Comparison of ENCODE assay signal across 22 cellular contexts in the genomic region with DNA sequence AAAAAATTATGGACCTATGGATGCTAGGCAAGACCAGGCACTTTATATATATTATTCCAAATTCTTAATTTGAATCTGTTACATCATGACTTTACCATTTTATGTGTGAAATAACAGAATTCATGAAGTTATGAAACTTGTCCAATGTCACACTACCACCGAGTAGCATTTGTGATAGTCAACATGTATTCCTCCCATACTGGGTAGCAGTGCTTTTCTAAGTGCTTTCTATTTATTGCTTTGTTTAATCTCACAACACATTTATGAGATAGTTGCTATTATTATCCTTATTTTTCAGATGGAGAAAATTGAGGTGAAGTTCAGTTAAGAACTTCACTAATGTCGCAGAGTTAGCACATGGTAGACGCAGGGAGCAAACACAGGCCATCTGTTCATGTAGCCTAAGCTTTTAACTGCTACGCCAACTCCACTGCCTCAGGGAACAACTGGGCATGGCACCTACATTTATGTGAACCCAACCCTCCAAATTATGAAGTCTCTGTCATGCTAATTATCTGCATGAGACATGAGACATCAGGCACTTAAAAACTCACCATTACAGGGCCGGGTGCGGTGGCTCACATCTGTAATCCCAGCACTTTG. TPM values are rescaled to one million over a fixed set of nuclear protein-coding genes. Genes with fewer than 3 reads are reported as not detected.
DNase-seq lines count a peak whose midpoint lies in the region; ATAC-seq and TF ChIP-seq lines count a peak whose summit lies in the region.
"Had no signal": no experiment of that assay in that cellular context is flagged by ENCODE, and none has a peak within 500 bp of the region (broad histone marks: within the 10 kb centered on the region; RNA-seq: fewer than 3 reads in every experiment).

No MANE protein-coding gene starts in this region.

- H3K4me1 ChIP-seq in BE2C (peaks cover 15% of the 10 kb centered on the region), SJCRH30 (no peaks in the 10 kb centered on the region), right atrium auricular region (peaks cover 0 to 41% of the 10 kb centered on the region in 2 donors)
- H3K4me1 ChIP-seq: Caco-2 had no signal

- no peaks in the 10 kb centered on the region for H3K9me3 ChIP-seq in BE2C
- H3K9me3 ChIP-seq in SJCRH30 (replicated peaks): no peaks in the 10 kb centered on the region
- no peaks in the 10 kb centered on the region for H3K9me3 ChIP-seq in right atrium auricular region
- H3K9me3 ChIP-seq: Caco-2 had no signal

- DNase-seq in BE2C (peak; percentile 46), D341Med (ENCODE audit: low spot score) (peak; percentile 43), SJCRH30 (peak; percentile 29 to 51), right atrium auricular region (ENCODE audit: low spot score) (no peak)
- no peak for DNase-seq in stimulated activated CD4-positive, alpha-beta T cell treated with anti-CD3 and anti-CD28 coated beads, Interleukin-1b, Interleukin-23, amount 100 ng/mL, for 48 hours
- DNase-seq: Caco-2; CD8-positive, alpha-beta T cell; DMS153; DND-41; H9; IMR-90; KG1; MM.1S; NCI-H2029; NCI-H524 treated with DMSO at 0.1 percent for 48 hours; RPMI8226; SIG-M5; T-helper 2 cell had no signal

- no peak overlapping the region for H3K4me3 ChIP-seq in BE2C (ENCODE audit: low read depth, low read length)
- no peak overlapping the region for H3K4me3 ChIP-seq in SJCRH30
- no peak overlapping the region for H3K4me3 ChIP-seq in right atrium auricular region
- H3K4me3 ChIP-seq: GM23338 had no signal

- ATAC-seq in HG03354 (IDR thresholded peaks at IDR 0.05; ENCODE audit: poor library complexity, severe bottlenecking, unreplicated experiment) (no peak), GM18907 (IDR thresholded peaks at IDR 0.05; ENCODE audit: unreplicated experiment) (no peak)
- ATAC-seq: CD8-positive, alpha-beta T cell; GM23338 had no signal

- H3K27ac ChIP-seq in SJCRH30: no peak overlapping the region
- H3K27ac ChIP-seq in right atrium auricular region: peak overlapping the region; percentile 20 to 74
- H3K27ac ChIP-seq: C4-2B had no signal

- H3K27me3 ChIP-seq in BE2C: no peaks in the 10 kb centered on the region
- no peaks in the 10 kb centered on the region for H3K27me3 ChIP-seq in SJCRH30
- no peaks in the 10 kb centered on the region for H3K27me3 ChIP-seq in right atrium auricular region

- TF ChIP-seq CTCF in BE2C (IDR thresholded peaks at IDR 0.05; ENCODE audit: low read depth, low read length) (no peak), right atrium auricular region (IDR thresholded peaks at IDR 0.05) (no peak)

- no peaks in the 10 kb centered on the region for H3K36me3 ChIP-seq in BE2C
- H3K36me3 ChIP-seq in SJCRH30: no peaks in the 10 kb centered on the region
- H3K36me3 ChIP-seq in right atrium auricular region: no peaks in the 10 kb centered on the region

RNA-seq across cellular contexts. Expression of gene GUCY1A1, which starts 20.8 kb away (rescaled TPM):
- polyA plus RNA-seq in BE2C (2012; ENCODE audit: insufficient read depth, insufficient read length, low read depth): 16.9 TPM
- total RNA-seq in SJCRH30 (2014; rRNA removed; shearing (Covaris generic)): 0.08 TPM in 1 of 2 replicates, not detected in the other
- total RNA-seq in right atrium auricular region: 10 to 100 TPM; 35.5 to 52.5 TPM
- total RNA-seq: Caco-2; CD8-positive, alpha-beta T cell; GM23338; H9 had no signal
- polyA plus RNA-seq: GM23338 had no signal

Comparison
In these comparisons a context has a peak if more than half of its experiments do, and no peak if none do; other contexts are left out.
1. DNase-seq: peak in BE2C (single experiment), D341Med (single experiment) and SJCRH30 (2 of 2); none in right atrium auricular region (single experiment) and stimulated activated CD4-positive, alpha-beta T cell treated with anti-CD3 and anti-CD28 coated beads, Interleukin-1b, Interleukin-23, amount 100 ng/mL, for 48 hours (single experiment).
2. RNA of gene GUCY1A1, which starts 20.8 kb away (total RNA-seq): 35.5 to 52.5 TPM in right atrium auricular region; 0.08 TPM in SJCRH30; every median in the first group is over 10 times any median in the second.